Comparison of ENCODE assay signal across 35 cellular contexts in the genomic region with DNA sequence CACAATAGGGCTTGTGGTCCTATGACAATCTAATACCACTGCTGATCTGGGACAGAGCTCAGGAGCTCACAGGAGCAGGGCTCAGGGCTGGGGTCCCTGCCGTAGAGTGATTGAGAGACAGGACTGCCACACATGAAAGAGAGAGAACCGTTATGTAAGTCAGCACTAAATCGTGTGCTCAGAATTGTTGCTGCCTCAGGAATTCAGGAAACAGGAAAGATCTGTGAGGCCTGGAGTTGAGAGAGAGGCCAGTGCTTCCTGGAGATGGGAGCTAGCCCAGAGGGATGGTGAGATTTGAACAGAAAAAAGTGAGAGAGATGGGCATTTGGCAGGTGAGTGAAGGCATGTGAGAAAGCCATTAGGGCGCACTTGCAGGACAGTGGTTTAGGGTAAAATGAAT. TPM values are rescaled to one million over a fixed set of nuclear protein-coding genes. Genes with fewer than 3 reads are reported as not detected.
DNase-seq lines count a peak whose midpoint lies in the region; ATAC-seq, FAIRE-seq and TF ChIP-seq lines count a peak whose summit lies in the region.
"Had no signal": no experiment of that assay in that cellular context is flagged by ENCODE, and none has a peak within 500 bp of the region (broad histone marks: within the 10 kb centered on the region; RNA-seq: fewer than 3 reads in every experiment).

No MANE protein-coding gene starts in this region.

- in situ Hi-C loops in brain microvascular endothelial cell (cut with HindIII; ENCODE audit: low pct_ligation_motif_present, low sequenced_read_pairs): loop anchor here (25.0 kb wide), 2 partner anchors 342 to 642 kb away; no protein-coding TSS in a partner anchor

- no peak overlapping the region for H3K56ac ChIP-seq in H1 (replicated peaks; ENCODE audit: insufficient read length, low read depth, low read length)

- H3F3A ChIP-seq in GM23338 (replicated peaks; ENCODE audit: low read depth): no peaks in the 10 kb centered on the region

- TF ChIP-seq EP300 in A549 (IDR thresholded peaks at IDR 0.05) (no peak), H1 (IDR thresholded peaks at IDR 0.05; ENCODE audit: borderline replicate concordance in 1 of 2, low read depth in 2 of 2, low read length in 2 of 2) (no peak)

- peak overlapping the region; percentile 1; the same call in 1 of the 2 replicates for H3K27ac Mint-ChIP-seq in GM23338
- H3K27ac Mint-ChIP-seq in activated naive CD8-positive, alpha-beta T cell treated with anti-CD3 and anti-CD28 coated beads, Interleukin-2, amount 50 U/mL, for 24 hours: no peak overlapping the region
- H3K27ac Mint-ChIP-seq: activated naive CD8-positive, alpha-beta T cell treated with anti-CD3 and anti-CD28 coated beads for 36 hours; activated T-cell treated with anti-CD3 and anti-CD28 coated beads, Interleukin-2, amount 50 U/mL, for 24 hours; CD8-positive, alpha-beta memory T cell; naive thymus-derived CD4-positive, alpha-beta T cell; stimulated activated effector memory CD8-positive, alpha-beta T cell treated with anti-CD3 and anti-CD28 coated beads, Interleukin-12 subunit alpha, Interleukin-12 subunit beta, amount 100 ng/mL, for 72 hours; T-cell had no signal

- H3K4me3 ChIP-seq in A549 (no peak overlapping the region), GM23338 (no peak overlapping the region), H1 (ENCODE audit: extremely low read depth in 1 of 4, insufficient read depth in 2 of 4, low read depth in 3 of 4, low read length in 4 of 4) (no peak overlapping the region), mesenchymal stem cell (ENCODE audit: insufficient read depth in 1 of 2, low read depth in 1 of 2, low read length in 2 of 2) (no peak overlapping the region), brain microvascular endothelial cell (ENCODE audit: low read depth, low read length) (no peak overlapping the region)
- H3K4me3 ChIP-seq: ascending aorta, dorsolateral prefrontal cortex, gastrocnemius medialis, hepatocyte, psoas muscle, SJSA1, transverse colon had no signal

- H3K79me2 ChIP-seq in GM23338 (replicated peaks; ENCODE audit: insufficient read depth) (no peaks in the 10 kb centered on the region), H1 (ENCODE audit: control insufficient read depth in 1 of 2, insufficient read depth in 2 of 2, low read length in 2 of 2) (no peaks in the 10 kb centered on the region)
- H3K79me2 ChIP-seq: hepatocyte had no signal

- POLR2A ChIA-PET in A549 (lab: Yijun Ruan, JAX) (no interaction called here), H1 (lab: Charles Lee; ENCODE audit: partially characterized antibody) (interaction anchor here (1.5 to 3.3 kb wide), 3 partner anchors 11 to 343 kb away, joined by 5 to 21 read pairs (median 5); a partner anchor contains a TSS)

- H3K4me1 Mint-ChIP-seq in GM23338: peaks cover 29% of the 10 kb centered on the region
- no peaks in the 10 kb centered on the region for H3K4me1 Mint-ChIP-seq in activated naive CD8-positive, alpha-beta T cell treated with anti-CD3 and anti-CD28 coated beads, Interleukin-2, amount 50 U/mL, for 24 hours
- H3K4me1 Mint-ChIP-seq: central memory CD8-positive, alpha-beta T cell; stimulated activated effector memory CD8-positive, alpha-beta T cell treated with anti-CD3 and anti-CD28 coated beads, Interleukin-12 subunit alpha, Interleukin-12 subunit beta, amount 100 ng/mL, for 72 hours had no signal

- no peak overlapping the region for H4K5ac ChIP-seq in H1 (ENCODE audit: insufficient read length, low read depth, low read length)

- no peak overlapping the region for H2AK5ac ChIP-seq in H1 (ENCODE audit: low read depth, low read length)
- H2AK5ac ChIP-seq in mesenchymal stem cell (ENCODE audit: low read length, severe bottlenecking): no peak overlapping the region

- H3K36me3 ChIP-seq in GM23338 (ENCODE audit: insufficient read depth): no peaks in the 10 kb centered on the region
- no peaks in the 10 kb centered on the region for H3K36me3 ChIP-seq in H1 (ENCODE audit: control insufficient read depth in 2 of 4, insufficient read depth in 4 of 4, low read length in 3 of 4)
- no peaks in the 10 kb centered on the region for H3K36me3 ChIP-seq in mesenchymal stem cell (ENCODE audit: control insufficient read depth in 1 of 2, insufficient read depth in 2 of 2, low read depth in 1 of 2, low read length in 2 of 2)
- no peaks in the 10 kb centered on the region for H3K36me3 ChIP-seq in brain microvascular endothelial cell (replicated peaks)
- H3K36me3 ChIP-seq: ascending aorta, BE2C, gastrocnemius medialis, SJSA1, transverse colon had no signal

- H2BK15ac ChIP-seq in H1 (ENCODE audit: low read length): no peak overlapping the region
- no peak overlapping the region for H2BK15ac ChIP-seq in mesenchymal stem cell (ENCODE audit: low read depth, poor library complexity, severe bottlenecking)

- H3K9me3 ChIP-seq in A549 (no peaks in the 10 kb centered on the region), H1 (ENCODE audit: insufficient read depth in 2 of 2, low read depth in 1 of 2, low read length in 1 of 2) (no peaks in the 10 kb centered on the region), mesenchymal stem cell (ENCODE audit: control insufficient read depth, low read length) (no peaks in the 10 kb centered on the region)
- H3K9me3 ChIP-seq: ascending aorta, BE2C, gastrocnemius medialis, psoas muscle, SJSA1, transverse colon had no signal

- no peak overlapping the region for H3K23ac ChIP-seq in H1 (ENCODE audit: insufficient read length)
- no peak overlapping the region for H3K23ac ChIP-seq in mesenchymal stem cell (ENCODE audit: low read length in 2 of 2)

- H2BK12ac ChIP-seq in H1 (ENCODE audit: low read depth, low read length) (peak overlapping the region; percentile 30; the same call in 1 of the 2 replicates), mesenchymal stem cell (ENCODE audit: low read length in 2 of 2) (peak overlapping the region in 1 of 2 experiments; percentile 59)

- CTCF ChIA-PET in A549 (lab: Yijun Ruan, JAX) (interaction anchor here (0.9 to 10.9 kb wide), 4 partner anchors 13 to 362 kb away, joined by 3 to 145 read pairs (median 4); no protein-coding TSS in a partner anchor), H1 (lab: Charles Lee; ENCODE audit: partially characterized antibody) (interaction anchor here (0.5 to 4.0 kb wide), 8 partner anchors 9 to 535 kb away, joined by 3 to 26 read pairs (median 4); no protein-coding TSS in a partner anchor)

- H3K4me1 ChIP-seq in A549: peaks cover 23% of the 10 kb centered on the region
- peaks cover 18% of the 10 kb centered on the region for H3K4me1 ChIP-seq in GM23338 (ENCODE audit: insufficient read depth)
- H3K4me1 ChIP-seq in H1 (replicated peaks in 1 of 4; ENCODE audit: control insufficient read depth in 3 of 4, insufficient read depth in 4 of 4, low read length in 3 of 4): peaks cover 0 to 8% (median 2%) of the 10 kb centered on the region in 4 experiments; a peak in 4 of 7 replicates
- H3K4me1 ChIP-seq in mesenchymal stem cell (ENCODE audit: control insufficient read depth, insufficient read depth, low read depth, low read length): no peaks in the 10 kb centered on the region

- H2BK120ac ChIP-seq in H1 (replicated peaks; ENCODE audit: low read depth, low read length) (no peak overlapping the region), mesenchymal stem cell (ENCODE audit: low read depth, low read length) (no peak overlapping the region)

- H4K20me1 ChIP-seq in GM23338 (replicated peaks; ENCODE audit: insufficient read depth) (no peaks in the 10 kb centered on the region), H1 (replicated peaks in 1 of 2; ENCODE audit: control insufficient read depth in 1 of 2, insufficient read depth in 2 of 2, low read length in 2 of 2) (no peaks in the 10 kb centered on the region)

- no peak for ATAC-seq in A549
- no peak for ATAC-seq in GM23338
- ATAC-seq in activated naive CD8-positive, alpha-beta T cell treated with anti-CD3 and anti-CD28 coated beads, Interleukin-2, amount 50 U/mL, for 24 hours: no peak
- no peak for ATAC-seq in HG02798 (IDR thresholded peaks at IDR 0.05; ENCODE audit: poor library complexity, unreplicated experiment)
- ATAC-seq: gastrocnemius medialis; naive thymus-derived CD4-positive, alpha-beta T cell; psoas muscle; stimulated activated effector memory CD8-positive, alpha-beta T cell treated with anti-CD3 and anti-CD28 coated beads, Interleukin-12 subunit alpha, Interleukin-12 subunit beta, amount 100 ng/mL, for 72 hours; T-cell had no signal

- no peak for DNase-seq in A549 (ENCODE audit: low read depth in 1 of 2, low spot score in 1 of 2)
- DNase-seq in GM23338 (ENCODE audit: low spot score): no peak
- no peak for DNase-seq in H1 (ENCODE audit: low read depth in 1 of 2, low spot score in 2 of 2)
- DNase-seq in mesenchymal stem cell: no peak
- no peak for DNase-seq in activated naive CD8-positive, alpha-beta T cell treated with anti-CD3 and anti-CD28 coated beads, Interleukin-2, amount 50 U/mL, for 24 hours
- DNase-seq in brain microvascular endothelial cell: no peak
- DNase-seq in ureter (ENCODE audit: low spot score): no peak
- DNase-seq: ACHN; activated CD4-positive, CD25-positive, alpha-beta regulatory T cell; activated gamma-delta T cell; activated naive CD8-positive, alpha-beta T cell treated with anti-CD3 and anti-CD28 coated beads for 36 hours; activated T-cell treated with anti-CD3 and anti-CD28 coated beads, Interleukin-2, amount 50 U/mL, for 24 hours; BE2C; CD8-positive, alpha-beta memory T cell; dorsolateral prefrontal cortex; gastrocnemius medialis; midbrain; naive thymus-derived CD4-positive, alpha-beta T cell; NCI-H1092 treated with DMSO at 0.1 percent for 48 hours; NCI-H1694 treated with DMSO at 0.1 percent for 48 hours; NCI-H82; occipital lobe; psoas muscle; T-cell; transverse colon had no signal

- 65% methylated on average over 4 of the region's 4 CpGs for WGBS in A549 (ENCODE audit: missing lambda C conversion rate)
- 95% methylated on average over 4 of the region's 4 CpGs; no CpG with 5 or more reads in 1 of the 2 experiments for WGBS in H1 (ENCODE audit: extremely low coverage in 1 of 2, insufficient coverage in 1 of 2, insufficient read length in 1 of 2, insufficient replicate concordance in 2 of 2, low coverage in 1 of 2, low lambda C conversion rate in 2 of 2, missing lambda C conversion rate in 1 of 2), 2 experiments
- WGBS in mesenchymal stem cell: 33% methylated on average over 4 of the region's 4 CpGs

- peaks cover 2% of the 10 kb centered on the region for H3K27me3 Mint-ChIP-seq in GM23338 (ENCODE audit: insufficient read depth, low read depth, poor library complexity)
- H3K27me3 Mint-ChIP-seq in activated naive CD8-positive, alpha-beta T cell treated with anti-CD3 and anti-CD28 coated beads, Interleukin-2, amount 50 U/mL, for 24 hours: peaks cover 2% of the 10 kb centered on the region
- H3K27me3 Mint-ChIP-seq: activated naive CD8-positive, alpha-beta T cell treated with anti-CD3 and anti-CD28 coated beads for 36 hours; activated T-cell treated with anti-CD3 and anti-CD28 coated beads, Interleukin-2, amount 50 U/mL, for 24 hours had no signal

- FAIRE-seq in A549 (lab: Jason Lieb, UNC): no peak
- FAIRE-seq in H1 (lab: Jason Lieb, UNC): no peak
- FAIRE-seq: endometrium had no signal

- H3K9me3 Mint-ChIP-seq in GM23338: no peaks in the 10 kb centered on the region
- no peaks in the 10 kb centered on the region for H3K9me3 Mint-ChIP-seq in activated naive CD8-positive, alpha-beta T cell treated with anti-CD3 and anti-CD28 coated beads, Interleukin-2, amount 50 U/mL, for 24 hours
- H3K9me3 Mint-ChIP-seq: activated naive CD8-positive, alpha-beta T cell treated with anti-CD3 and anti-CD28 coated beads for 36 hours; activated T-cell treated with anti-CD3 and anti-CD28 coated beads, Interleukin-2, amount 50 U/mL, for 24 hours; CD8-positive, alpha-beta memory T cell; central memory CD8-positive, alpha-beta T cell; naive thymus-derived CD4-positive, alpha-beta T cell; stimulated activated effector memory CD8-positive, alpha-beta T cell treated with anti-CD3 and anti-CD28 coated beads, Interleukin-12 subunit alpha, Interleukin-12 subunit beta, amount 100 ng/mL, for 72 hours; T-cell had no signal

- H2AFZ ChIP-seq in GM23338 (peak overlapping the region; percentile 82; the same call in 1 of the 2 replicates), H1 (ENCODE audit: low read length) (peak overlapping the region; percentile 92), mesenchymal stem cell (ENCODE audit: low read depth, low read length) (peak overlapping the region; percentile 83)
- H2AFZ ChIP-seq: hepatocyte had no signal

- H3K9ac ChIP-seq in H1 (replicated peaks in 1 of 4; ENCODE audit: extremely low read depth in 1 of 4, low read depth in 3 of 4, low read length in 3 of 4) (no peak overlapping the region), mesenchymal stem cell (ENCODE audit: low read length) (no peak overlapping the region)

- no peak for TF ChIP-seq POLR2A in A549 (IDR thresholded peaks at IDR 0.05; ENCODE audit: low read length)
- TF ChIP-seq POLR2A in H1 (IDR thresholded peaks at IDR 0.05; ENCODE audit: control extremely low read depth in 1 of 2, low read depth in 2 of 2, low read length in 2 of 2): no peak

- no peak overlapping the region for H3K4me3 Mint-ChIP-seq in GM23338
- H3K4me3 Mint-ChIP-seq in activated naive CD8-positive, alpha-beta T cell treated with anti-CD3 and anti-CD28 coated beads, Interleukin-2, amount 50 U/mL, for 24 hours: no peak overlapping the region
- H3K4me3 Mint-ChIP-seq: activated naive CD8-positive, alpha-beta T cell treated with anti-CD3 and anti-CD28 coated beads for 36 hours; activated T-cell treated with anti-CD3 and anti-CD28 coated beads, Interleukin-2, amount 50 U/mL, for 24 hours; CD8-positive, alpha-beta memory T cell; central memory CD8-positive, alpha-beta T cell; naive thymus-derived CD4-positive, alpha-beta T cell; stimulated activated effector memory CD8-positive, alpha-beta T cell treated with anti-CD3 and anti-CD28 coated beads, Interleukin-12 subunit alpha, Interleukin-12 subunit beta, amount 100 ng/mL, for 72 hours; T-cell had no signal

- H2BK5ac ChIP-seq in H1 (ENCODE audit: low read depth, low read length) (0 out of 2 replicates have a peak overlapping the region, but pooled peaks have one; percentile 45), mesenchymal stem cell (ENCODE audit: low read depth, low read length, poor library complexity, severe bottlenecking) (no peak overlapping the region)

- no peaks in the 10 kb centered on the region for H3K23me2 ChIP-seq in H1 (ENCODE audit: low read depth, low read length)

- H3K4ac ChIP-seq in H1 (replicated peaks; ENCODE audit: insufficient read length, low read depth, low read length) (no peak overlapping the region), mesenchymal stem cell (ENCODE audit: low read depth in 1 of 2, low read length in 2 of 2) (peak overlapping the region in 1 of 2 experiments; percentile 55)

- no peak overlapping the region for H3K4me2 ChIP-seq in A549
- H3K4me2 ChIP-seq in GM23338: no peak overlapping the region
- H3K4me2 ChIP-seq in H1 (ENCODE audit: insufficient read depth in 1 of 2, low read depth in 2 of 2, low read length in 2 of 2): no peak overlapping the region
- no peak overlapping the region for H3K4me2 ChIP-seq in mesenchymal stem cell (ENCODE audit: low read length, poor library complexity, severe bottlenecking)
- H3K4me2 ChIP-seq: hepatocyte had no signal

- H3K27ac ChIP-seq in A549 (peak overlapping the region; percentile 19 to 46; a peak in 4 of 6 replicates), GM23338 (ENCODE audit: low read depth) (no peak overlapping the region), H1 (ENCODE audit: low read depth, low read length) (no peak overlapping the region; the same call in 1 of the 2 replicates), mesenchymal stem cell (ENCODE audit: low read length, poor library complexity, severe bottlenecking) (no peak overlapping the region), brain microvascular endothelial cell (no peak overlapping the region)
- H3K27ac ChIP-seq: ascending aorta, dorsolateral prefrontal cortex, gastrocnemius medialis, hepatocyte, psoas muscle, RWPE1, SJSA1, transverse colon had no signal

- TF ChIP-seq CTCF in A549 (IDR thresholded peaks at IDR 0.05): no peak
- no peak for TF ChIP-seq CTCF in GM23338 (conservative IDR thresholded peaks at IDR 0.05; ENCODE audit: low read depth in 2 of 2)
- no peak for TF ChIP-seq CTCF in H1 (IDR thresholded peaks at IDR 0.05; ENCODE audit: control extremely low read depth in 1 of 3, insufficient read depth in 1 of 3, low read depth in 1 of 3, low read length in 3 of 3)
- no peak for TF ChIP-seq CTCF in brain microvascular endothelial cell (IDR thresholded peaks at IDR 0.05; ENCODE audit: low read depth, low read length, missing control alignments)

- H3K14ac ChIP-seq in H1 (ENCODE audit: insufficient read length) (no peak overlapping the region), mesenchymal stem cell (ENCODE audit: low read length in 2 of 2) (no peak overlapping the region)

- no peak overlapping the region for H4K8ac ChIP-seq in H1 (ENCODE audit: extremely low read depth, insufficient read depth, low read length)
- H4K8ac ChIP-seq in mesenchymal stem cell (ENCODE audit: low read length): no peak overlapping the region

- peak overlapping the region; percentile 66; the same call in 1 of the 2 replicates for H2BK20ac ChIP-seq in H1 (ENCODE audit: low read length)

- peaks cover 9% of the 10 kb centered on the region; the same call in 1 of the 2 replicates for H3K9me2 ChIP-seq in GM23338 (ENCODE audit: insufficient read depth)

- H3K36me3 Mint-ChIP-seq in GM23338 (ENCODE audit: low read depth): no peaks in the 10 kb centered on the region; the same call in 2 of the 3 replicates
- H3K36me3 Mint-ChIP-seq in activated naive CD8-positive, alpha-beta T cell treated with anti-CD3 and anti-CD28 coated beads, Interleukin-2, amount 50 U/mL, for 24 hours (ENCODE audit: low read depth): no peaks in the 10 kb centered on the region
- H3K36me3 Mint-ChIP-seq: activated naive CD8-positive, alpha-beta T cell treated with anti-CD3 and anti-CD28 coated beads for 36 hours; CD8-positive, alpha-beta memory T cell; naive thymus-derived CD4-positive, alpha-beta T cell; stimulated activated effector memory CD8-positive, alpha-beta T cell treated with anti-CD3 and anti-CD28 coated beads, Interleukin-12 subunit alpha, Interleukin-12 subunit beta, amount 100 ng/mL, for 72 hours; T-cell had no signal

- H3K27me3 ChIP-seq in GM23338 (ENCODE audit: insufficient read depth) (no peaks in the 10 kb centered on the region), H1 (replicated peaks in 1 of 4; ENCODE audit: control insufficient read depth in 3 of 4, extremely low read depth in 1 of 4, insufficient read depth in 3 of 4, low read length in 3 of 4) (no peaks in the 10 kb centered on the region), mesenchymal stem cell (ENCODE audit: control insufficient read depth in 1 of 2, insufficient read depth in 1 of 2, low read length in 2 of 2) (no peaks in the 10 kb centered on the region), brain microvascular endothelial cell (replicated peaks) (no peaks in the 10 kb centered on the region)
- H3K27me3 ChIP-seq: ascending aorta, BE2C, dorsolateral prefrontal cortex, gastrocnemius medialis, hepatocyte, SJSA1, transverse colon had no signal

- H3K18ac ChIP-seq in H1 (ENCODE audit: extremely low read depth, low read length): no peak overlapping the region
- no peak overlapping the region for H3K18ac ChIP-seq in mesenchymal stem cell (ENCODE audit: low read depth in 1 of 2, low read length in 2 of 2)

- H3K79me1 ChIP-seq in H1 (ENCODE audit: low read depth, low read length) (no peaks in the 10 kb centered on the region), mesenchymal stem cell (replicated peaks; ENCODE audit: low read length, poor library complexity, severe bottlenecking) (no peaks in the 10 kb centered on the region)

- TF ChIP-seq RAD21 in A549 (conservative IDR thresholded peaks at IDR 0.05 in 1 of 2, IDR thresholded peaks at IDR 0.05 in 1 of 2): no peak
- no peak for TF ChIP-seq RAD21 in H1 (IDR thresholded peaks at IDR 0.05 in 1 of 2, conservative IDR thresholded peaks at IDR 0.05 in 1 of 2; ENCODE audit: low read depth in 2 of 2, low read length in 2 of 2)

- H4K91ac ChIP-seq in H1 (replicated peaks; ENCODE audit: insufficient read length, low read length) (no peak overlapping the region), mesenchymal stem cell (ENCODE audit: low read length) (no peak overlapping the region)

RNA-seq across cellular contexts. Expression of a gene that starts 17.5 kb away (rescaled TPM):
- polyA plus RNA-seq in A549 (2011; rRNA removed) (78.7 and 91.3 TPM in 2 replicates), A549 (2017; fragmentation: RNase III; extraction: RNeasy Plus Mini Kit Qiagen cat#74134 plus additional on column Dnase treatment) (59.8 to 61.4 TPM (median 61.4 TPM) in 3 replicates), GM23338 (2016; fragmentation: Nextera tagmentation; extraction: Ambion mirVana) (88.8 and 91.5 TPM in 2 replicates), H1 (2011; rRNA removed) (52.5 and 67.7 TPM in 2 replicates)
- 55.5 and 58.7 TPM in 2 replicates for polyA plus RNA-seq in A549 (2012; cell fraction: cytosol; rRNA removed)
- 66.8 and 68.1 TPM in 2 replicates for polyA plus RNA-seq in A549 (2012; cell fraction: nucleus; rRNA removed)
- polyA minus RNA-seq in A549 (2011; rRNA and poly(A)+ RNA removed): 91.5 and 94.8 TPM in 2 replicates
- 65.9 and 75.7 TPM in 2 replicates for total RNA-seq in GM23338 (2014; rRNA removed; shearing (Covaris generic))
- total RNA-seq in H1 (2021; fragmentation: NEBNext Ultra II Directional; extraction: Animal tissue kit (Norgen Biotek cat#: 25700)): 52.0 and 58.0 TPM in 2 replicates
- 69.9 TPM for polyA plus RNA-seq in H1 (2011; cell fraction: cytosol; rRNA removed)
- polyA plus RNA-seq in H1 (2011; cell fraction: nucleus; rRNA removed): 74.8 TPM
- polyA plus RNA-seq in H1 (2012, experiment 1 of 2): 78.8 to 84.3 TPM (median 83.3 TPM) in 4 replicates
- 58.7 TPM for polyA plus RNA-seq in H1 (2012, experiment 2 of 2)
- 42.3 TPM for polyA plus RNA-seq in H1 (2013, experiment 1 of 2)
- 41.9 TPM for polyA plus RNA-seq in H1 (2013, experiment 2 of 2)
- polyA minus RNA-seq in H1 (2011; rRNA and poly(A)+ RNA removed): 86.7 and 108 TPM in 2 replicates
- 37.4 TPM for polyA minus RNA-seq in H1 (2011; cell fraction: cytosol; rRNA and poly(A)+ RNA removed)
- 85.5 TPM for polyA minus RNA-seq in H1 (2011; cell fraction: nucleus; rRNA and poly(A)+ RNA removed)
- 46.7 TPM for polyA plus RNA-seq in mesenchymal stem cell (2013, experiment 1 of 2)
- polyA plus RNA-seq in mesenchymal stem cell (2013, experiment 2 of 2): 45.8 TPM
- total RNA-seq in ureter: 48.2 TPM

RNA-seq across cellular contexts. Expression of a gene that starts 38.9 kb away (rescaled TPM):
- polyA plus RNA-seq in A549 (2011; rRNA removed) (not detected in 2 replicates), A549 (2017; fragmentation: RNase III; extraction: RNeasy Plus Mini Kit Qiagen cat#74134 plus additional on column Dnase treatment) (0.08 to 0.12 TPM (median 0.09 TPM) in 3 replicates), GM23338 (2016; fragmentation: Nextera tagmentation; extraction: Ambion mirVana) (not detected in 2 replicates), H1 (2011; rRNA removed) (not detected in 2 replicates)
- polyA plus RNA-seq in A549 (2012; cell fraction: cytosol; rRNA removed): 0.03 TPM in 1 of 2 replicates, not detected in the other
- polyA plus RNA-seq in A549 (2012; cell fraction: nucleus; rRNA removed): 0.04 TPM in 1 of 2 replicates, not detected in the other
- not detected in 2 replicates for polyA minus RNA-seq in A549 (2011; rRNA and poly(A)+ RNA removed)
- not detected in 2 replicates for total RNA-seq in GM23338 (2014; rRNA removed; shearing (Covaris generic))
- not detected in 2 replicates for total RNA-seq in H1 (2021; fragmentation: NEBNext Ultra II Directional; extraction: Animal tissue kit (Norgen Biotek cat#: 25700))
- not detected for polyA plus RNA-seq in H1 (2011; cell fraction: cytosol; rRNA removed)
- polyA plus RNA-seq in H1 (2011; cell fraction: nucleus; rRNA removed): not detected
- not detected in 4 replicates for polyA plus RNA-seq in H1 (2012, experiment 1 of 2)
- polyA plus RNA-seq in H1 (2012, experiment 2 of 2): not detected
- not detected for polyA plus RNA-seq in H1 (2013, experiment 1 of 2)
- not detected for polyA plus RNA-seq in H1 (2013, experiment 2 of 2)
- polyA minus RNA-seq in H1 (2011; rRNA and poly(A)+ RNA removed): not detected in 2 replicates
- polyA minus RNA-seq in H1 (2011; cell fraction: cytosol; rRNA and poly(A)+ RNA removed): not detected
- polyA minus RNA-seq in H1 (2011; cell fraction: nucleus; rRNA and poly(A)+ RNA removed): not detected
- polyA plus RNA-seq in mesenchymal stem cell (2013, experiment 1 of 2): not detected
- not detected for polyA plus RNA-seq in mesenchymal stem cell (2013, experiment 2 of 2)
- total RNA-seq in ureter: not detected
- total RNA-seq: activated naive CD8-positive, alpha-beta T cell treated with anti-CD3 and anti-CD28 coated beads for 36 hours; ascending aorta; CD8-positive, alpha-beta memory T cell; gastrocnemius medialis; hepatocyte; naive thymus-derived CD4-positive, alpha-beta T cell; NCI-H460; occipital lobe; OCI-LY7; psoas muscle; SJSA1; T-cell had no signal
- polyA plus RNA-seq: CD8-positive, alpha-beta memory T cell; hepatocyte; naive thymus-derived CD4-positive, alpha-beta T cell had no signal

Comparison
In these comparisons a context has a peak if more than half of its experiments do, and no peak if none do; other contexts are left out.
1. H3K27ac ChIP-seq: peak in A549 (2 of 2); none in GM23338 (single experiment), H1 (single experiment), mesenchymal stem cell (single experiment) and brain microvascular endothelial cell (single experiment).
2. Peak in every context shown above with its lines, with median percentiles within 50 percentile points of each other: H2AFZ ChIP-seq.